Comparison of ENCODE assay signal across 33 cellular contexts in the genomic region with DNA sequence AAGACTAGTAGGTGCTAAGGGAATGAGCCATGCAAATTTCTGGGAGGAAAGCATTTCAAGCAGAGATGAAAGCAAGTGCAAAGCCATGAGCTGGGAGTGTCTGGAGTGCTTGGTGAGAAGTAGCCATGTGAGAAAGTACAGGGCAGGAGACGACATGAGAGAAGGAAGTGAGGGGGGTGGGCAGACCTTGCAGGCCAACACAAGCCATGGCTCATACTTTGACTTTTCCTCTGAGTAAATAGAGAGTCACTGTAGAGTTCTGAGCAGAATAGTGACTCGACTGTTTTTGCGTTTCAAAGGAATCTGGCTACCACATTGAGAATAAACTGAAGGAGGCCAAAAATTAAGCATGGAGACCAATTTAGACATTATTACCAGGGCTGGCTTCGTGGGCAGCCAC. TPM values are rescaled to one million over a fixed set of nuclear protein-coding genes. Genes with fewer than 3 reads are reported as not detected.
"Had no signal": no experiment of that assay in that cellular context is flagged by ENCODE, and none has a peak within 500 bp of the region (broad histone marks: within the 10 kb centered on the region; RNA-seq: fewer than 3 reads in every experiment).

No MANE protein-coding gene starts in this region.

- H3K27ac ChIP-seq: coronary artery, dorsolateral prefrontal cortex, esophagus muscularis mucosa, gastroesophageal sphincter, hepatocyte, parathyroid adenoma, psoas muscle, sigmoid colon, vagina had no signal

- H3K4me1 ChIP-seq: esophagus muscularis mucosa, gastroesophageal sphincter, parathyroid adenoma, sigmoid colon, vagina had no signal

- H3K4me2 ChIP-seq: hepatocyte had no signal

- H3K4me1 Mint-ChIP-seq: brain had no signal

- H3K79me2 ChIP-seq: hepatocyte, parathyroid adenoma had no signal

- H3K27me3 Mint-ChIP-seq: activated B cell treated with CpG ODN at 0.5 μM for 24 hours; activated naive CD8-positive, alpha-beta T cell; brain; stimulated activated memory B cell treated with anti-CD40 and anti-IgM and Interleukin-4, amounts not matched to agents 10 μg/mL and 1 μg/mL and 100 μg/mL, for 72 hours; stimulated activated naive CD8-positive, alpha-beta T cell treated with anti-CD3 and anti-CD28 coated beads, Interleukin-15, amount 100 ng/mL, for 72 hours; type B pancreatic cell had no signal

- H3K27ac Mint-ChIP-seq: activated B cell treated with CpG ODN at 0.5 μM for 24 hours; activated naive CD8-positive, alpha-beta T cell; activated T-cell treated with anti-CD3 and anti-CD28 coated beads, Interleukin-2, amount 50 U/mL, for 72 hours; brain; memory B cell; stimulated activated memory B cell treated with anti-CD40 and anti-IgM and Interleukin-4, amounts not matched to agents 10 μg/mL and 1 μg/mL and 100 μg/mL, for 72 hours; stimulated activated naive CD8-positive, alpha-beta T cell treated with anti-CD3 and anti-CD28 coated beads, Interleukin-15, amount 100 ng/mL, for 72 hours; type B pancreatic cell had no signal

- H3K9me3 ChIP-seq: esophagus muscularis mucosa, gastroesophageal sphincter, psoas muscle, sigmoid colon, vagina had no signal

- H3K4me3 Mint-ChIP-seq: activated B cell treated with CpG ODN at 0.5 μM for 24 hours; activated naive CD8-positive, alpha-beta T cell; activated T-cell treated with anti-CD3 and anti-CD28 coated beads, Interleukin-2, amount 50 U/mL, for 72 hours; brain; memory B cell; naive thymus-derived CD8-positive, alpha-beta T cell; neural crest cell; stimulated activated memory B cell treated with anti-CD40 and anti-IgM and Interleukin-4, amounts not matched to agents 10 μg/mL and 1 μg/mL and 100 μg/mL, for 72 hours; stimulated activated naive CD8-positive, alpha-beta T cell treated with anti-CD3 and anti-CD28 coated beads, Interleukin-15, amount 100 ng/mL, for 72 hours; type B pancreatic cell had no signal

- H3K9ac ChIP-seq: parathyroid adenoma had no signal

- ATAC-seq: activated T-cell treated with anti-CD3 and anti-CD28 coated beads, Interleukin-2, amount 50 U/mL, for 72 hours; gastroesophageal sphincter; left colon; naive thymus-derived CD8-positive, alpha-beta T cell; psoas muscle; stimulated activated memory B cell treated with anti-CD40 and anti-IgM and Interleukin-4, amounts not matched to agents 10 μg/mL and 1 μg/mL and 100 μg/mL, for 72 hours; stimulated activated naive CD8-positive, alpha-beta T cell treated with anti-CD3 and anti-CD28 coated beads, Interleukin-15, amount 100 ng/mL, for 72 hours had no signal

- H3K36me3 ChIP-seq: esophagus muscularis mucosa, gastroesophageal sphincter, sigmoid colon, vagina had no signal

- H3K36me3 Mint-ChIP-seq: activated naive CD8-positive, alpha-beta T cell; brain; memory B cell; naive thymus-derived CD8-positive, alpha-beta T cell; stimulated activated memory B cell treated with anti-CD40 and anti-IgM and Interleukin-4, amounts not matched to agents 10 μg/mL and 1 μg/mL and 100 μg/mL, for 72 hours; type B pancreatic cell had no signal

- H3K9me3 Mint-ChIP-seq: activated B cell treated with CpG ODN at 0.5 μM for 24 hours, neural crest cell, type B pancreatic cell had no signal

- DNase-seq: activated B cell treated with CpG ODN at 0.5 μM for 24 hours; activated CD4-positive, alpha-beta T cell treated with anti-CD3 and anti-CD28 coated beads, Interleukin-2, amount 50 U/mL, for 1 hour; activated naive CD4-positive, alpha-beta T cell treated with Interleukin-2 at 50 U/mL for 16 hours; activated T-cell treated with anti-CD3 and anti-CD28 coated beads for 4 hours; activated T-cell treated with anti-CD3 and anti-CD28 coated beads, Interleukin-2, amount 50 U/mL, for 72 hours; aorta; dorsolateral prefrontal cortex; effector memory CD4-positive, alpha-beta T cell; islet precursor cell; left colon; naive thymus-derived CD8-positive, alpha-beta T cell; occipital lobe; psoas muscle; sigmoid colon; small intestine; stimulated activated CD4-positive, alpha-beta T cell treated with anti-CD3 and anti-CD28 coated beads, Interleukin-1b, Interleukin-23, amount 100 ng/mL, for 48 hours; stimulated activated CD4-positive, alpha-beta T cell treated with anti-CD3 and anti-CD28 coated beads, Interleukin-4, amount 100 ng/mL, for 4 hours; stimulated activated CD8-positive, alpha-beta memory T cell treated with anti-CD3 and anti-CD28 coated beads, Interleukin-4, amount 100 ng/mL, for 48 hours; stimulated activated naive CD8-positive, alpha-beta T cell treated with anti-CD3 and anti-CD28 coated beads, Interleukin-15, amount 100 ng/mL, for 72 hours; substantia nigra; T-helper 2 cell had no signal

- H2AFZ ChIP-seq: hepatocyte, parathyroid adenoma had no signal

- H3K4me3 ChIP-seq: coronary artery, dorsolateral prefrontal cortex, esophagus muscularis mucosa, gastroesophageal sphincter, hepatocyte, psoas muscle, sigmoid colon, vagina had no signal

- H3K27me3 ChIP-seq: dorsolateral prefrontal cortex, esophagus muscularis mucosa, gastroesophageal sphincter, hepatocyte, sigmoid colon, vagina had no signal

RNA-seq across cellular contexts. Expression of a gene that starts 42.2 kb away (rescaled TPM):
- total RNA-seq: naive thymus-derived CD8-positive, alpha-beta T cell; psoas muscle had no signal
- polyA plus RNA-seq: naive thymus-derived CD8-positive, alpha-beta T cell had no signal
